Comparison of ENCODE assay signal across 10 cellular contexts in the genomic region with DNA sequence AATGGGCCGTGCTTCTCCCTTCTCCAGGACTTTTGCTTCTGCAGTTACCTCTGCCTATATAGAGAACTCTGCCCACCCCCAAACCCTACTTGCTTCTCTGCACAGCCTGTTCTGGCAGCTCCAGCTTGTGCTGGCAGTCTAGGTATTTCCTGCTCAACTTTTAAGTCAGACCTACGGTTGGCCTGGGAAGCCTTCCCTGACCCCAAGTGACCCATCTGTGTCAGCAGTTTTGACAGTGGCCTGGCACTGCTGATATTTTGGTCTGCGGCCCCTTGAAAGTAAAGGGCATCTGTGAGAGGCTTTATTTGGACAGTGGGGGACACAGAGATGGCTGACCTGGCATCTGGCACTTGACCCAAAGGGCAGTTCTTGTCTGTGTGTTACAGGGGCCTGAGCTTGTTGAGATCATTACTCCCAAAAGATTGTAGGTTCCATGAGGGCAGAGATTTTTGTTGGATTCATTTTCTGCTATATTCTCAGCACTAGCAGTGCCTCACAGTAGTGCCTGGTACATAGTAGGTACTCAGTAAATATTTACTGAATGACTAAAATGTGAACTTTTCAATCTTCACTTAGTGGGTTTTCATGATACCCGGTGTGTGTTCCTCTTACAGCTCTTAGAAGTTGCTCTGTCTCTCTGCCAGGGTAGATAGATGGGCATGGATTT. TPM values are rescaled to one million over a fixed set of nuclear protein-coding genes. Genes with fewer than 3 reads are reported as not detected.
A peak's percentile ranks its signal among the peaks of the same experiment; 100 is the strongest.
DNase-seq lines count a peak whose midpoint lies in the region; ATAC-seq and TF ChIP-seq lines count a peak whose summit lies in the region.
"Had no signal": no experiment of that assay in that cellular context is flagged by ENCODE, and none has a peak within 500 bp of the region (broad histone marks: within the 10 kb centered on the region; RNA-seq: fewer than 3 reads in every experiment).

No MANE protein-coding gene starts in this region.

- H3K27me3 ChIP-seq in right atrium auricular region (no peaks in the 10 kb centered on the region), skeletal muscle satellite cell (ENCODE audit: control insufficient read depth, insufficient read depth, low read length) (no peaks in the 10 kb centered on the region), BE2C (no peaks in the 10 kb centered on the region)

- H3K27ac ChIP-seq in right atrium auricular region = peak overlapping the region; percentile 85 to 88

- peaks cover 8% of the 10 kb centered on the region for H3K36me3 ChIP-seq in right atrium auricular region
- no peaks in the 10 kb centered on the region for H3K36me3 ChIP-seq in skeletal muscle satellite cell (ENCODE audit: insufficient read depth, low read length)
- no peaks in the 10 kb centered on the region for H3K36me3 ChIP-seq in BE2C

- intact Hi-C loops in activated T-helper 2 cell treated with anti-CD3 and anti-CD28 coated beads, Interferon-gamma antibody, Interleukin-2, Interleukin-4, amounts not matched to agents 10 μg/mL and 5 μg/mL and 100 μg/mL, durations not matched to agents 14 hours and 24 hours and 36 hours (cut with micrococcal nuclease) = no loop called here

- H3K4me1 ChIP-seq in right atrium auricular region (peaks cover 0 to 93% of the 10 kb centered on the region in 2 donors), skeletal muscle satellite cell (ENCODE audit: control insufficient read depth, insufficient read depth, low read length) (peaks cover 60% of the 10 kb centered on the region), BE2C (no peaks in the 10 kb centered on the region)

- no peaks in the 10 kb centered on the region for H3K27me3 Mint-ChIP-seq in activated T-helper 2 cell treated with anti-CD3 and anti-CD28 coated beads, Interferon-gamma antibody, Interleukin-2, Interleukin-4, amounts not matched to agents 10 μg/mL and 5 μg/mL and 100 μg/mL, durations not matched to agents 14 hours and 24 hours and 36 hours (ENCODE audit: low read depth)
- H3K27me3 Mint-ChIP-seq: activated CD8-positive, alpha-beta memory T cell treated with anti-CD3 and anti-CD28 coated beads, Interleukin-2, amount 10 ng/mL, durations not matched to agents 7 days and 5 days; effector memory CD8-positive, alpha-beta T cell had no signal

- peaks cover 18% of the 10 kb centered on the region for H3K36me3 Mint-ChIP-seq in activated T-helper 2 cell treated with anti-CD3 and anti-CD28 coated beads, Interferon-gamma antibody, Interleukin-2, Interleukin-4, amounts not matched to agents 10 μg/mL and 5 μg/mL and 100 μg/mL, durations not matched to agents 14 hours and 24 hours and 36 hours (ENCODE audit: low read depth)

- peak overlapping the region; percentile 45 for H3K27ac Mint-ChIP-seq in activated T-helper 2 cell treated with anti-CD3 and anti-CD28 coated beads, Interferon-gamma antibody, Interleukin-2, Interleukin-4, amounts not matched to agents 10 μg/mL and 5 μg/mL and 100 μg/mL, durations not matched to agents 14 hours and 24 hours and 36 hours
- H3K27ac Mint-ChIP-seq: activated CD8-positive, alpha-beta memory T cell treated with anti-CD3 and anti-CD28 coated beads, Interleukin-2, amount 10 ng/mL, durations not matched to agents 7 days and 5 days had no signal

- H3K9ac ChIP-seq in skeletal muscle satellite cell (ENCODE audit: low read depth, low read length) = peak overlapping the region; percentile 58

- no peaks in the 10 kb centered on the region for H3K9me3 Mint-ChIP-seq in activated T-helper 2 cell treated with anti-CD3 and anti-CD28 coated beads, Interferon-gamma antibody, Interleukin-2, Interleukin-4, amounts not matched to agents 10 μg/mL and 5 μg/mL and 100 μg/mL, durations not matched to agents 14 hours and 24 hours and 36 hours
- H3K9me3 Mint-ChIP-seq: effector memory CD8-positive, alpha-beta T cell had no signal

- H3K4me2 ChIP-seq in skeletal muscle satellite cell (ENCODE audit: low read length) = peak overlapping the region; percentile 56

- TF ChIP-seq CTCF in right atrium auricular region (IDR thresholded peaks at IDR 0.05) (no peak), BE2C (IDR thresholded peaks at IDR 0.05; ENCODE audit: low read depth, low read length) (no peak)

- H3K4me1 Mint-ChIP-seq in activated T-helper 2 cell treated with anti-CD3 and anti-CD28 coated beads, Interferon-gamma antibody, Interleukin-2, Interleukin-4, amounts not matched to agents 10 μg/mL and 5 μg/mL and 100 μg/mL, durations not matched to agents 14 hours and 24 hours and 36 hours (ENCODE audit: low read depth) = peaks cover 18% of the 10 kb centered on the region

- no peak overlapping the region for H3K4me3 Mint-ChIP-seq in activated T-helper 2 cell treated with anti-CD3 and anti-CD28 coated beads, Interferon-gamma antibody, Interleukin-2, Interleukin-4, amounts not matched to agents 10 μg/mL and 5 μg/mL and 100 μg/mL, durations not matched to agents 14 hours and 24 hours and 36 hours (ENCODE audit: low read depth)
- H3K4me3 Mint-ChIP-seq: activated CD8-positive, alpha-beta memory T cell treated with anti-CD3 and anti-CD28 coated beads, Interleukin-2, amount 10 ng/mL, durations not matched to agents 7 days and 5 days; effector memory CD8-positive, alpha-beta T cell had no signal

- no peak overlapping the region for H3K4me3 ChIP-seq in right atrium auricular region
- no peak overlapping the region for H3K4me3 ChIP-seq in skeletal muscle satellite cell (ENCODE audit: low read length)
- no peak overlapping the region for H3K4me3 ChIP-seq in BE2C (ENCODE audit: low read depth, low read length)

- peak; percentile 40 for DNase-seq in EH (ENCODE audit: low read depth)
- no peak for DNase-seq in activated T-helper 2 cell treated with anti-CD3 and anti-CD28 coated beads, Interferon-gamma antibody, Interleukin-2, Interleukin-4, amounts not matched to agents 10 μg/mL and 5 μg/mL and 100 μg/mL, durations not matched to agents 14 hours and 24 hours and 36 hours (ENCODE audit: low spot score)
- DNase-seq in right atrium auricular region (ENCODE audit: low spot score) = peak; percentile 58
- DNase-seq in activated effector memory CD4-positive, alpha-beta T cell treated with anti-CD3 and anti-CD28 coated beads, Interleukin-2, amount 50 U/mL, for 16 hours = no peak
- DNase-seq in activated CD4-positive, alpha-beta T cell treated with anti-CD3 and anti-CD28 coated beads, Interleukin-2, amount 50 U/mL, for 1 hour = no peak
- DNase-seq in BE2C = no peak
- DNase-seq: activated CD8-positive, alpha-beta memory T cell treated with anti-CD3 and anti-CD28 coated beads, Interleukin-2, amount 10 ng/mL, durations not matched to agents 7 days and 5 days; effector memory CD8-positive, alpha-beta T cell had no signal

- H3K9me3 ChIP-seq in right atrium auricular region (no peaks in the 10 kb centered on the region), skeletal muscle satellite cell (replicated peaks; ENCODE audit: low read length) (no peaks in the 10 kb centered on the region), BE2C (no peaks in the 10 kb centered on the region)

- no peak for ATAC-seq in HG03520 (IDR thresholded peaks at IDR 0.05; ENCODE audit: unreplicated experiment)
- ATAC-seq: activated CD8-positive, alpha-beta memory T cell treated with anti-CD3 and anti-CD28 coated beads, Interleukin-2, amount 10 ng/mL, durations not matched to agents 7 days and 5 days; effector memory CD8-positive, alpha-beta T cell had no signal

RNA-seq across cellular contexts. Expression of a gene that starts 55.2 kb away (rescaled TPM):
- 37.8 and 40.9 TPM in 2 replicates for total RNA-seq in activated T-helper 2 cell treated with anti-CD3 and anti-CD28 coated beads, Interferon-gamma antibody, Interleukin-2, Interleukin-4, amounts not matched to agents 10 μg/mL and 5 μg/mL and 100 μg/mL, durations not matched to agents 14 hours and 24 hours and 36 hours
- total RNA-seq in right atrium auricular region = 100 to 1,000 TPM; 172 to 259 TPM
- total RNA-seq in skeletal muscle satellite cell (2012; rRNA removed) = 21.0 and 32.5 TPM in 2 replicates
- 19.2 TPM for polyA plus RNA-seq in BE2C (2012; ENCODE audit: insufficient read depth, insufficient read length, low read depth)

Comparison
In these comparisons a context has a peak if more than half of its experiments do, and no peak if none do; other contexts are left out.
1. DNase-seq: peak in EH (single experiment) and right atrium auricular region (single experiment); none in activated T-helper 2 cell treated with anti-CD3 and anti-CD28 coated beads, Interferon-gamma antibody, Interleukin-2, Interleukin-4, amounts not matched to agents 10 μg/mL and 5 μg/mL and 100 μg/mL, durations not matched to agents 14 hours and 24 hours and 36 hours (single experiment), activated effector memory CD4-positive, alpha-beta T cell treated with anti-CD3 and anti-CD28 coated beads, Interleukin-2, amount 50 U/mL, for 16 hours (single experiment), activated CD4-positive, alpha-beta T cell treated with anti-CD3 and anti-CD28 coated beads, Interleukin-2, amount 50 U/mL, for 1 hour (single experiment) and BE2C (single experiment).